In the genomic region with DNA sequence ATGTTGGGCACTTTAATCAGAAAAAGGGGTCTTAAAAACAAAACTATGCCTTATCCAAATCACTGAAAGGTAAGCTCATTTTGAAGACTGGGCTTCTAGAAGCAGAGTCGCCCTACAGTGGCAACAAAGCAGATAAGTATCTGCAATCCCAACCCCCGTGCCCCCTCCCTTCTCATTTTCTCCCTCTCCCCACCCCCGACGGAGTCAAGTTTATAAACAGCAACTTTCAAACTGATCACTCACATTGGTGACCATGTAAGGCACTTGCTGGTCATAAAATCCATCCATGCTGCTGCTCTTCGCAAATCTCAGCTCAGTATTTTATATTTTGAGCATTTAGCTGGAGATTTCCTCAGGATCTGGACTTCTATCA, we compare ENCODE assay signal across 10 cellular contexts. TPM values are rescaled to one million over a fixed set of nuclear protein-coding genes. Genes with fewer than 3 reads are reported as not detected.
DNase-seq lines count a peak whose midpoint lies in the region; ATAC-seq and TF ChIP-seq lines count a peak whose summit lies in the region.
"Had no signal": no experiment of that assay in that cellular context is flagged by ENCODE, and none has a peak within 500 bp of the region (broad histone marks: within the 10 kb centered on the region; RNA-seq: fewer than 3 reads in every experiment).

No MANE protein-coding gene starts in this region.

- 0 out of 2 replicates have a peak, but pooled peaks cover 4% of the 10 kb centered on the region for H3K4me1 ChIP-seq in SJSA1 (replicated peaks)
- H3K4me1 ChIP-seq in CD4-positive, alpha-beta memory T cell (ENCODE audit: insufficient read depth, low read length): peaks cover 16% of the 10 kb centered on the region

- H3K36me3 ChIP-seq in SJSA1: no peaks in the 10 kb centered on the region
- H3K36me3 ChIP-seq in CD4-positive, alpha-beta memory T cell (ENCODE audit: insufficient read depth, low read length): no peaks in the 10 kb centered on the region

- H3K4me3 Mint-ChIP-seq in CD4-positive, alpha-beta memory T cell: no peak overlapping the region
- H3K4me3 Mint-ChIP-seq: brain; stimulated activated naive CD8-positive, alpha-beta T cell treated with anti-CD3 and anti-CD28 coated beads, Interleukin-15, Interleukin-2, amounts not matched to agents 100 ng/mL and 50 ng/mL, for 24 hours had no signal

- intact Hi-C loops in CD4-positive, alpha-beta memory T cell (cut with micrococcal nuclease): no loop called here

- CTCF ChIA-PET in HEK293T (lab: Yijun Ruan, JAX): interaction anchor here (0.6 to 1.3 kb wide), 5 partner anchors 8 to 851 kb away, joined by 3 to 8 read pairs (median 4); no protein-coding TSS in a partner anchor
- CTCF ChIA-PET in CD4-positive, alpha-beta memory T cell (lab: Charles Lee; ENCODE audit: partially characterized antibody): no interaction called here

- ATAC-seq in HG02571 (IDR thresholded peaks at IDR 0.05; ENCODE audit: unreplicated experiment): no peak
- ATAC-seq in HG02885 (IDR thresholded peaks at IDR 0.05; ENCODE audit: poor library complexity, unreplicated experiment): no peak

- H3K27me3 ChIP-seq in SJSA1 (replicated peaks): no peaks in the 10 kb centered on the region
- peaks cover 7% of the 10 kb centered on the region for H3K27me3 ChIP-seq in CD4-positive, alpha-beta memory T cell (ENCODE audit: insufficient read depth, low read length)

- H3K36me3 Mint-ChIP-seq in CD4-positive, alpha-beta memory T cell: no peaks in the 10 kb centered on the region
- H3K36me3 Mint-ChIP-seq: brain had no signal

- H3K4me1 Mint-ChIP-seq in CD4-positive, alpha-beta memory T cell: no peaks in the 10 kb centered on the region
- H3K4me1 Mint-ChIP-seq: brain had no signal

- POLR2A ChIA-PET in HEK293T (lab: Yijun Ruan, JAX): interaction anchor here (2.0 kb wide), 2 partner anchors 40 to 80 kb away, joined by 4 to 6 read pairs; no protein-coding TSS in a partner anchor
- POLR2A ChIA-PET in CD4-positive, alpha-beta memory T cell (lab: Charles Lee; ENCODE audit: partially characterized antibody): no interaction called here

- no peak overlapping the region for H3K27ac ChIP-seq in SJSA1
- H3K27ac ChIP-seq in skin epidermis: peak overlapping the region in 11 of 21 experiments; percentile 41 to 87 (median 72)
- H3K27ac ChIP-seq in CD4-positive, alpha-beta memory T cell (ENCODE audit: low read depth, low read length): no peak overlapping the region

- H3K4me3 ChIP-seq in SJSA1: peak overlapping the region; percentile 52
- peak overlapping the region; percentile 46 to 60 (median 54) for H3K4me3 ChIP-seq in skin epidermis
- H3K4me3 ChIP-seq in CD4-positive, alpha-beta memory T cell (ENCODE audit: low read length in 2 of 2): peak overlapping the region in 1 of 2 donors; percentile 75

- no peak overlapping the region for H3K27ac Mint-ChIP-seq in CD4-positive, alpha-beta memory T cell
- H3K27ac Mint-ChIP-seq: brain; stimulated activated naive CD8-positive, alpha-beta T cell treated with anti-CD3 and anti-CD28 coated beads, Interleukin-15, Interleukin-2, amounts not matched to agents 100 ng/mL and 50 ng/mL, for 24 hours had no signal

- DNase-seq in HEK293T (ENCODE audit: extremely low spot score): peak; percentile 8
- peak in 1 of 2 experiments; percentile 6 for DNase-seq in SJSA1 (ENCODE audit: low read depth in 1 of 2, low spot score in 2 of 2)
- peak; percentile 15 for DNase-seq in glomerular visceral epithelial cell (ENCODE audit: extremely low spot score)
- DNase-seq in stimulated activated CD4-positive, alpha-beta T cell treated with anti-CD3 and anti-CD28 coated beads, Interleukin-15, amount 100 ng/mL, for 24 hours: no peak
- DNase-seq in CD4-positive, alpha-beta memory T cell: no peak

- H3K9me3 Mint-ChIP-seq in CD4-positive, alpha-beta memory T cell: no peaks in the 10 kb centered on the region
- H3K9me3 Mint-ChIP-seq: brain; stimulated activated naive CD8-positive, alpha-beta T cell treated with anti-CD3 and anti-CD28 coated beads, Interleukin-15, Interleukin-2, amounts not matched to agents 100 ng/mL and 50 ng/mL, for 24 hours had no signal

- peaks cover 2 to 4% of the 10 kb centered on the region in 2 donors for H3K27me3 Mint-ChIP-seq in CD4-positive, alpha-beta memory T cell
- H3K27me3 Mint-ChIP-seq: brain had no signal

- no peaks in the 10 kb centered on the region for H3K9me3 ChIP-seq in SJSA1 (replicated peaks)
- no peaks in the 10 kb centered on the region for H3K9me3 ChIP-seq in CD4-positive, alpha-beta memory T cell (ENCODE audit: control insufficient read depth in 1 of 2, low read length in 2 of 2)

TF ChIP-seq in HEK293T, 16 proteins besides CTCF, POLR2A, EP300 and RAD21:
- TF ChIP-seq BHLHE40 (IDR thresholded peaks at IDR 0.05; ENCODE audit: borderline replicate concordance): no peak
- no peak for TF ChIP-seq PKNOX1 (IDR thresholded peaks at IDR 0.05)
- TF ChIP-seq CTBP1 (IDR thresholded peaks at IDR 0.05; ENCODE audit: borderline replicate concordance): no peak
- TF ChIP-seq FOXM1 (IDR thresholded peaks at IDR 0.05; ENCODE audit: borderline replicate concordance): 0 out of 2 replicates have a peak, but pooled peaks have one; percentile 35

RNA-seq across cellular contexts. Expression of gene ETV1, which starts 0.7 kb away (rescaled TPM):
- 3.8 and 4.7 TPM in 2 replicates for total RNA-seq in SJSA1 (2014; rRNA removed; shearing (Covaris generic))
- under 1 TPM in 1 of 2 experiments, not detected in 1; 0.47 TPM for total RNA-seq in CD4-positive, alpha-beta memory T cell
- not detected for polyA plus RNA-seq in CD4-positive, alpha-beta memory T cell

Comparison
In these comparisons a context has a peak if more than half of its experiments do, and no peak if none do; other contexts are left out.
1. DNase-seq: peak in HEK293T (single experiment) and glomerular visceral epithelial cell (single experiment); none in stimulated activated CD4-positive, alpha-beta T cell treated with anti-CD3 and anti-CD28 coated beads, Interleukin-15, amount 100 ng/mL, for 24 hours (single experiment) and CD4-positive, alpha-beta memory T cell (0 of 5).
2. H3K27ac ChIP-seq: peak in skin epidermis (11 of 21); none in SJSA1 (single experiment) and CD4-positive, alpha-beta memory T cell (single experiment).